1 cellular context compared by ENCODE assay signal in the genomic region with DNA sequence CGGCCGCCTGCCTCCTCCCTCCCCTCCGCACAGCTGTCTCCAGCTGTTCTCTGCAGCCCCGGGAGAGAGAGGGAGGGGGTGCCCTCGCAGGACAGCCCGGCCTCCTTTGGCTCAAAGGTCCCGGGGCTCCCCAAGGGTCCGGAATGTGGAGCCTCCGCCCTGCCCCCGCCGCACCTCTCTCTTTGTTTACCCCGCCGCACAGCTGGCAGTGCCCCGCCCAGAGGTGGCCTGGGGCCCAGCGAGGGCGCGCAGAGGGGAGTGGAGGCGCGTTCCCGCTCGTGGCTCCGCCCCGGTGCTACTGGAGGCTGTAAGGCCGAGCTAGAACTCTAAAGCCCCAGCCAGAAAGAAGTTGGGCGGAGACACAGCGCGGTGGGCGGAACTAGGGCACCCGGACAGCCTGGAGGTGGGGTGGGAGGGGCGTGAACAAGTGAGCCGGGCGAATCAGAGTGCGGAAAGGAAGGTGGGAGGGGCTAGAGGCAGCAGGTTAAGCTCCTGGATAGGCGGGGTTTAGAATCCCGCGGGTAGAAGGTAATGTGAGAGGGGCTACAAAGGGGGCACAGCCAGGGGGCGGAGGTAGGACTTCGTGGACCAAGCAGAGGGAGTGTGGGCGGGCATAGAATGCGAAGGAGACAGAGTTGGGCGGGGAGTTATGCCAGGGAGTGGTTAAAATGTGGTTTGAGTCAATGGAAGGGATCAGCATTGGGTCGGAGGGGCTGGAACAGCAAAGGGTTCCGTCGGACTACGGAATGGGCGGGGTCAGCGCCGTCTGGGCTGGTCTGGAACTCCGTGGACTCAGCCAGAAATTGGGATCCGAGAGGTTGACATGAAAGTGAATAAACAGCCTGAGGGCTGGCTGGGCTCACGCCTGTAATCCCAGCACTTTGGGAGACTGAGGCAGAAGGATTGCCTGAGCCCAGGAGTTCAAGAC.
TF ChIP-seq lines count a peak whose summit lies in the region.

No MANE protein-coding gene starts in this region.

TF ChIP-seq in HepG2, 621 proteins besides CTCF, POLR2A, EP300 and RAD21 (continued from another document):
- TF ChIP-seq, protein P1, sequence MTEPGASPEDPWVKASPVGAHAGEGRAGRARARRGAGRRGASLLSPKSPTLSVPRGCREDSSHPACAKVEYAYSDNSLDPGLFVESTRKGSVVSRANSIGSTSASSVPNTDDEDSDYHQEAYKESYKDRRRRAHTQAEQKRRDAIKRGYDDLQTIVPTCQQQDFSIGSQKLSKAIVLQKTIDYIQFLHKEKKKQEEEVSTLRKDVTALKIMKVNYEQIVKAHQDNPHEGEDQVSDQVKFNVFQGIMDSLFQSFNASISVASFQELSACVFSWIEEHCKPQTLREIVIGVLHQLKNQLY (CRISPR knock-in tag; IDR thresholded peaks at IDR 0.05), result peak; percentile 61
- 0 out of 2 replicates have a peak, but pooled peaks have one; percentile 59 for TF ChIP-seq ZNF776 (CRISPR knock-in tag; IDR thresholded peaks at IDR 0.05)
- peak; percentile 54 for TF ChIP-seq BORCS8-MEF2B (CRISPR knock-in tag; IDR thresholded peaks at IDR 0.05)
- no peak for TF ChIP-seq CBX2 (IDR thresholded peaks at IDR 0.05; ENCODE audit: low read depth, low read length)
- no peak for TF ChIP-seq CBX2 (CRISPR knock-in tag; IDR thresholded peaks at IDR 0.05; ENCODE audit: low read depth)
- no peak for TF ChIP-seq NFE2 (CRISPR knock-in tag; IDR thresholded peaks at IDR 0.05)
- peak; percentile 91; the same call in 1 of the 2 replicates for TF ChIP-seq ZNF747 (CRISPR knock-in tag; IDR thresholded peaks at IDR 0.05; ENCODE audit: borderline replicate concordance)
- TF ChIP-seq, protein P2, sequence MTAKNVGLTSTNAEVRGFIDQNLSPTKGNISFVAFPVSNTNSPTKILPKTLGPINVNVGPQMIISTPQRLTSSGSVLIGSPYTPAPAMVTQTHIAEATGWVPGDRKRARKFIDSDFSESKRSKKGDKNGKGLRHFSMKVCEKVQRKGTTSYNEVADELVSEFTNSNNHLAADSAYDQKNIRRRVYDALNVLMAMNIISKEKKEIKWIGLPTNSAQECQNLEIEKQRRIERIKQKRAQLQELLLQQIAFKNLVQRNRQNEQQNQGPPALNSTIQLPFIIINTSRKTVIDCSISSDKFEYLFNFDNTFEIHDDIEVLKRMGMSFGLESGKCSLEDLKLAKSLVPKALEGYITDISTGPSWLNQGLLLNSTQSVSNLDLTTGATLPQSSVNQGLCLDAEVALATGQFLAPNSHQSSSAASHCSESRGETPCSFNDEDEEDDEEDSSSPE (CRISPR knock-in tag; IDR thresholded peaks at IDR 0.05), result peak; percentile 55; the same call in 1 of the 2 replicates
- no peak for TF ChIP-seq ZSCAN5A (CRISPR knock-in tag; IDR thresholded peaks at IDR 0.05; ENCODE audit: borderline replicate concordance)
- no peak for TF ChIP-seq ZNF44 (CRISPR knock-in tag; IDR thresholded peaks at IDR 0.05)
- TF ChIP-seq, protein P3, sequence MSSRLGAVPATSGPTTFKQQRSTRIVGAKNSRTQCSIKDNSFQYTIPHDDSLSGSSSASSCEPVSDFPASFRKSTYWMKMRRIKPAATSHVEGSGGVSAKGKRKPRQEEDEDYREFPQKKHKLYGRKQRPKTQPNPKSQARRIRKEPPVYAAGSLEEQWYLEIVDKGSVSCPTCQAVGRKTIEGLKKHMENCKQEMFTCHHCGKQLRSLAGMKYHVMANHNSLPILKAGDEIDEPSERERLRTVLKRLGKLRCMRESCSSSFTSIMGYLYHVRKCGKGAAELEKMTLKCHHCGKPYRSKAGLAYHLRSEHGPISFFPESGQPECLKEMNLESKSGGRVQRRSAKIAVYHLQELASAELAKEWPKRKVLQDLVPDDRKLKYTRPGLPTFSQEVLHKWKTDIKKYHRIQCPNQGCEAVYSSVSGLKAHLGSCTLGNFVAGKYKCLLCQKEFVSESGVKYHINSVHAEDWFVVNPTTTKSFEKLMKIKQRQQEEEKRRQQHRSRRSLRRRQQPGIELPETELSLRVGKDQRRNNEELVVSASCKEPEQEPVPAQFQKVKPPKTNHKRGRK (CRISPR knock-in tag; IDR thresholded peaks at IDR 0.05), result no peak
- no peak for TF ChIP-seq ZNF225 (CRISPR knock-in tag; IDR thresholded peaks at IDR 0.05)
- 0 out of 2 replicates have a peak, but pooled peaks have one; percentile 32 for TF ChIP-seq GTF3A (CRISPR knock-in tag; conservative IDR thresholded peaks at IDR 0.05)
- TF ChIP-seq ZNF724P (CRISPR knock-in tag; IDR thresholded peaks at IDR 0.05; ENCODE audit: borderline replicate concordance), result no peak
- peak; percentile 94 for TF ChIP-seq BCL6 (CRISPR knock-in tag; IDR thresholded peaks at IDR 0.05)
- 0 out of 2 replicates have a peak, but pooled peaks have one; percentile 23 for TF ChIP-seq HINFP (CRISPR knock-in tag; IDR thresholded peaks at IDR 0.05; ENCODE audit: low read depth)
- 0 out of 2 replicates have a peak, but pooled peaks have one; percentile 62 for TF ChIP-seq ZNF329 (CRISPR knock-in tag; IDR thresholded peaks at IDR 0.05; ENCODE audit: low read depth)
- 0 out of 2 replicates have a peak, but pooled peaks have one; percentile 58 for TF ChIP-seq DNMT3B (CRISPR knock-in tag; conservative IDR thresholded peaks at IDR 0.05)
- peak; percentile 46 for TF ChIP-seq JARID2 (CRISPR knock-in tag; IDR thresholded peaks at IDR 0.05; ENCODE audit: insufficient replicate concordance)
- peak; percentile 89 for TF ChIP-seq ATF7-NPFF (CRISPR knock-in tag; IDR thresholded peaks at IDR 0.05; ENCODE audit: low read depth)
- no peak for TF ChIP-seq MAFK (conservative IDR thresholded peaks at IDR 0.05 in 1 of 2, IDR thresholded peaks at IDR 0.05 in 1 of 2; ENCODE audit: low read length in 2 of 2)
- TF ChIP-seq ZNF687 (CRISPR knock-in tag; IDR thresholded peaks at IDR 0.05), result peak; percentile 89
- peak; percentile 80 for TF ChIP-seq ARNTL (CRISPR knock-in tag; IDR thresholded peaks at IDR 0.05)
- TF ChIP-seq TCF12 (IDR thresholded peaks at IDR 0.05), result no peak
- TF ChIP-seq TCF12 (CRISPR knock-in tag; IDR thresholded peaks at IDR 0.05), result peak; percentile 81; the same call in 1 of the 2 replicates
- TF ChIP-seq GFI1 (CRISPR knock-in tag; IDR thresholded peaks at IDR 0.05; ENCODE audit: borderline replicate concordance), result peak; percentile 54; the same call in 1 of the 2 replicates
- TF ChIP-seq ETV6 (CRISPR knock-in tag; conservative IDR thresholded peaks at IDR 0.05), result 0 out of 2 replicates have a peak, but pooled peaks have one; percentile 60
- TF ChIP-seq HMG20B (CRISPR knock-in tag; conservative IDR thresholded peaks at IDR 0.05), result peak; percentile 92
- TF ChIP-seq JUN (CRISPR knock-in tag; IDR thresholded peaks at IDR 0.05), result peak; percentile 53; the same call in 1 of the 2 replicates
- peak; percentile 92; the same call in 1 of the 2 replicates for TF ChIP-seq HNRNPL (IDR thresholded peaks at IDR 0.05; ENCODE audit: low read depth, low read length)
- no peak for TF ChIP-seq SAFB2 (CRISPR knock-in tag; IDR thresholded peaks at IDR 0.05; ENCODE audit: borderline replicate concordance, low read depth)
- TF ChIP-seq ZNF720 (CRISPR knock-in tag; IDR thresholded peaks at IDR 0.05), result 0 out of 2 replicates have a peak, but pooled peaks have one; percentile 5
- peak; percentile 31; the same call in 1 of the 2 replicates for TF ChIP-seq ZNF234 (CRISPR knock-in tag; conservative IDR thresholded peaks at IDR 0.05)
- no peak; the same call in 1 of the 2 replicates for TF ChIP-seq NKX3-1 (CRISPR knock-in tag; IDR thresholded peaks at IDR 0.05)
- TF ChIP-seq, protein P4, sequence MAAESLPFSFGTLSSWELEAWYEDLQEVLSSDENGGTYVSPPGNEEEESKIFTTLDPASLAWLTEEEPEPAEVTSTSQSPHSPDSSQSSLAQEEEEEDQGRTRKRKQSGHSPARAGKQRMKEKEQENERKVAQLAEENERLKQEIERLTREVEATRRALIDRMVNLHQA (CRISPR knock-in tag; IDR thresholded peaks at IDR 0.05), result no peak
- TF ChIP-seq SP5 (CRISPR knock-in tag; IDR thresholded peaks at IDR 0.05; ENCODE audit: borderline replicate concordance, low read depth), result peak; percentile 100
- TF ChIP-seq ZNF772 (CRISPR knock-in tag; IDR thresholded peaks at IDR 0.05), result peak; percentile 97
- peak; percentile 97 for TF ChIP-seq SKIL (CRISPR knock-in tag; IDR thresholded peaks at IDR 0.05; ENCODE audit: borderline replicate concordance)
- TF ChIP-seq TBL1XR1 (IDR thresholded peaks at IDR 0.05; ENCODE audit: borderline replicate concordance, low read length, partially characterized antibody), result peak; percentile 50
- peak; percentile 98 for TF ChIP-seq SAP130 (CRISPR knock-in tag; IDR thresholded peaks at IDR 0.05; ENCODE audit: low read depth)
- TF ChIP-seq TOPORS (CRISPR knock-in tag; IDR thresholded peaks at IDR 0.05), result 0 out of 2 replicates have a peak, but pooled peaks have one; percentile 57
